14 cellular contexts compared by ENCODE assay signal in genomic region chr9:5452286-5452609, GRCh38. TPM values are rescaled to one million over a fixed set of nuclear protein-coding genes. Genes with fewer than 3 reads are reported as not detected.
DNase-seq lines count a peak whose midpoint lies in the region; ATAC-seq, FAIRE-seq and TF ChIP-seq lines count a peak whose summit lies in the region.
"Had no signal": no experiment of that assay in that cellular context is flagged by ENCODE, and none has a peak within 500 bp of the region (broad histone marks: within the 10 kb centered on the region; RNA-seq: fewer than 3 reads in every experiment).

No MANE protein-coding gene starts in this region.

- no peaks in the 10 kb centered on the region for H4K20me1 ChIP-seq in astrocyte (ENCODE audit: insufficient read depth, low read length)

- peak overlapping the region; percentile 97 for H3K27ac Mint-ChIP-seq in activated CD8-positive, alpha-beta memory T cell treated with anti-CD3 and anti-CD28 coated beads, Interleukin-2, amount 10 ng/mL, durations not matched to agents 7 days and 5 days
- H3K27ac Mint-ChIP-seq in astrocyte (ENCODE audit: unreplicated experiment) = no peak overlapping the region

- peaks cover 76% of the 10 kb centered on the region for H3K79me2 ChIP-seq in astrocyte (ENCODE audit: insufficient read depth, low read length)

- intact Hi-C loops in spleen (cut with DNase I; ENCODE audit: low total_unique reads) = no loop called here

- TF ChIP-seq CTCF in astrocyte (IDR thresholded peaks at IDR 0.05; ENCODE audit: insufficient read depth, low read depth, low read length) = no peak
- TF ChIP-seq CTCF in spleen (IDR thresholded peaks at IDR 0.05 in 8 of 11, conservative IDR thresholded peaks at IDR 0.05 in 3 of 11) = no peak

- H3K4me3 ChIP-seq in astrocyte (ENCODE audit: insufficient read depth, low read depth, low read length) (peak overlapping the region; percentile 30), spleen (peak overlapping the region in 4 of 8 donors; percentile 56 to 74 (median 60))
- H3K4me3 ChIP-seq: body of pancreas had no signal

- peaks cover 10% of the 10 kb centered on the region for H3K36me3 ChIP-seq in astrocyte (ENCODE audit: insufficient read depth, low read length)
- H3K36me3 ChIP-seq in spleen = peaks cover 0 to 12% (median 0%) of the 10 kb centered on the region in 6 donors

- H2AFZ ChIP-seq in astrocyte (ENCODE audit: low read depth, low read length) = no peak overlapping the region

- H3K27me3 ChIP-seq in astrocyte (ENCODE audit: insufficient read depth, low read length) (no peaks in the 10 kb centered on the region), spleen (replicated peaks in 1 of 7) (no peaks in the 10 kb centered on the region)
- H3K27me3 ChIP-seq: body of pancreas, left lung had no signal

- H3K27me3 Mint-ChIP-seq in activated CD8-positive, alpha-beta memory T cell treated with anti-CD3 and anti-CD28 coated beads, Interleukin-2, amount 10 ng/mL, durations not matched to agents 7 days and 5 days = no peaks in the 10 kb centered on the region
- no peaks in the 10 kb centered on the region for H3K27me3 Mint-ChIP-seq in astrocyte (ENCODE audit: low read depth, unreplicated experiment)

- TF ChIP-seq POLR2A in spleen (IDR thresholded peaks at IDR 0.05) = no peak

- H3K9me3 ChIP-seq in astrocyte (ENCODE audit: insufficient read depth, low read depth, low read length) (no peaks in the 10 kb centered on the region), spleen (no peaks in the 10 kb centered on the region)
- H3K9me3 ChIP-seq: body of pancreas, left lung had no signal

- peak overlapping the region; percentile 95 for H3K4me3 Mint-ChIP-seq in activated CD8-positive, alpha-beta memory T cell treated with anti-CD3 and anti-CD28 coated beads, Interleukin-2, amount 10 ng/mL, durations not matched to agents 7 days and 5 days
- H3K4me3 Mint-ChIP-seq in astrocyte (ENCODE audit: unreplicated experiment) = peak overlapping the region; percentile 89

- peaks cover 68% of the 10 kb centered on the region for H3K4me1 Mint-ChIP-seq in activated CD8-positive, alpha-beta memory T cell treated with anti-CD3 and anti-CD28 coated beads, Interleukin-2, amount 10 ng/mL, durations not matched to agents 7 days and 5 days
- peaks cover 28% of the 10 kb centered on the region for H3K4me1 Mint-ChIP-seq in astrocyte (ENCODE audit: low read depth, unreplicated experiment)

- no peak for DNase-seq in activated CD8-positive, alpha-beta memory T cell treated with anti-CD3 and anti-CD28 coated beads, Interleukin-2, amount 10 ng/mL, durations not matched to agents 7 days and 5 days
- no peak for DNase-seq in activated CD8-positive, alpha-beta memory T cell treated with anti-CD3 and anti-CD28 coated beads for 24 hours
- DNase-seq in MV-4-11 (lab: John Stamatoyannopoulos, UW) = peak; percentile 8
- DNase-seq in astrocyte (ENCODE audit: low read depth) = no peak
- no peak for DNase-seq in spleen
- no peak for DNase-seq in substantia nigra (lab: John Stamatoyannopoulos, UW)
- DNase-seq: body of pancreas; effector CD4-positive, alpha-beta T cell; left lung; MM.1S; NCI-H2171 treated with DMSO at 0.1 percent for 48 hours had no signal

- no peaks in the 10 kb centered on the region for H3K9me3 Mint-ChIP-seq in activated CD8-positive, alpha-beta memory T cell treated with anti-CD3 and anti-CD28 coated beads, Interleukin-2, amount 10 ng/mL, durations not matched to agents 7 days and 5 days (ENCODE audit: low read depth)
- no peaks in the 10 kb centered on the region for H3K9me3 Mint-ChIP-seq in astrocyte (ENCODE audit: unreplicated experiment)

- no peak for ATAC-seq in activated CD8-positive, alpha-beta memory T cell treated with anti-CD3 and anti-CD28 coated beads, Interleukin-2, amount 10 ng/mL, durations not matched to agents 7 days and 5 days
- ATAC-seq in GM21360 (IDR thresholded peaks at IDR 0.05; ENCODE audit: unreplicated experiment) (no peak), HG03432 (IDR thresholded peaks at IDR 0.05; ENCODE audit: unreplicated experiment) (no peak)
- ATAC-seq: body of pancreas, left lung had no signal

- no peak overlapping the region for H3K9ac ChIP-seq in astrocyte (ENCODE audit: low read length)

- WGBS in spleen, 5 donors = 62 to 80% (median 71%) methylated on average over 1 of the region's 1 CpG

- no peak for FAIRE-seq in astrocyte (lab: Jason Lieb, UNC)
- FAIRE-seq: H1 had no signal

- CTCF ChIA-PET in activated CD8-positive, alpha-beta memory T cell treated with anti-CD3 and anti-CD28 coated beads, Interleukin-2, amount 10 ng/mL, durations not matched to agents 7 days and 5 days (lab: Charles Lee) = interaction anchor here (1.2 kb wide), 1 partner anchor 148 kb away, joined by 5 read pairs; no protein-coding TSS in a partner anchor

- peaks cover 13% of the 10 kb centered on the region for H3K36me3 Mint-ChIP-seq in activated CD8-positive, alpha-beta memory T cell treated with anti-CD3 and anti-CD28 coated beads, Interleukin-2, amount 10 ng/mL, durations not matched to agents 7 days and 5 days
- peaks cover 4% of the 10 kb centered on the region for H3K36me3 Mint-ChIP-seq in astrocyte (ENCODE audit: low read depth, unreplicated experiment)

- peaks cover 41% of the 10 kb centered on the region for H3K4me1 ChIP-seq in astrocyte (ENCODE audit: insufficient read depth, low read length)
- peaks cover 16 to 72% (median 52%) of the 10 kb centered on the region in 6 donors for H3K4me1 ChIP-seq in spleen

- H3K27ac ChIP-seq in astrocyte (ENCODE audit: low read depth, low read length) (no peak overlapping the region), spleen (peak overlapping the region in 5 of 8 donors; percentile 24 to 94 (median 91)), substantia nigra (ENCODE audit: low read depth, low read length, poor library complexity, severe bottlenecking) (no peak overlapping the region)
- H3K27ac ChIP-seq: body of pancreas had no signal

- H3K4me2 ChIP-seq in astrocyte (ENCODE audit: low read length) = peak overlapping the region; percentile 88

RNA-seq across cellular contexts. Expression of gene CD274, which starts 1.9 kb away (rescaled TPM):
- total RNA-seq in activated CD8-positive, alpha-beta memory T cell treated with anti-CD3 and anti-CD28 coated beads, Interleukin-2, amount 10 ng/mL, durations not matched to agents 7 days and 5 days = 10 to 100 TPM in 1 of 2 experiments, 1 to 10 TPM in 1; 8.3 to 10.4 TPM
- total RNA-seq in astrocyte = 20.5 and 21.4 TPM in 2 replicates
- 10 to 100 TPM; 24.2 to 34.8 (median 28.1) TPM for total RNA-seq in spleen
- polyA plus RNA-seq in spleen = 1 to 10 TPM; 1.8 to 6.1 (median 1.9) TPM

RNA-seq across cellular contexts. Expression of gene PLGRKT, which starts 14.5 kb away (rescaled TPM):
- total RNA-seq in activated CD8-positive, alpha-beta memory T cell treated with anti-CD3 and anti-CD28 coated beads, Interleukin-2, amount 10 ng/mL, durations not matched to agents 7 days and 5 days = 10 to 100 TPM; 29.8 to 31.5 TPM
- total RNA-seq in astrocyte (10.6 and 14.7 TPM in 2 replicates), spleen (10 to 100 TPM; 12.8 to 20.7 (median 17.5) TPM)
- 10 to 100 TPM; 15.5 to 27.9 (median 21.3) TPM for polyA plus RNA-seq in spleen

RNA-seq across cellular contexts. Expression of gene PDCD1LG2, which starts 58.1 kb away (rescaled TPM):
- 1 to 10 TPM; 1.5 to 3.2 TPM for total RNA-seq in activated CD8-positive, alpha-beta memory T cell treated with anti-CD3 and anti-CD28 coated beads, Interleukin-2, amount 10 ng/mL, durations not matched to agents 7 days and 5 days
- total RNA-seq in astrocyte = 8.8 and 9.4 TPM in 2 replicates
- 10 to 100 TPM; 12.0 to 29.3 (median 21.4) TPM for total RNA-seq in spleen
- polyA plus RNA-seq in spleen = 1 to 10 TPM; 2.0 to 3.0 (median 2.6) TPM
- total RNA-seq: H1 had no signal
- polyA plus RNA-seq: H1 had no signal

Comparison
In these comparisons a context has a peak if more than half of its experiments do, and no peak if none do; other contexts are left out.
1. H3K27ac ChIP-seq: peak in spleen (5 of 8); none in astrocyte (single experiment) and substantia nigra (single experiment).